Comparison of ENCODE assay signal across 1 cellular context in genomic region chr6:146819596-146820320, GRCh38.
TF ChIP-seq lines count a peak whose summit lies in the region.

No MANE protein-coding gene starts in this region.

TF ChIP-seq in endothelial cell of umbilical vein, 7 proteins besides CTCF, POLR2A, EP300 and RAD21 (continued from another document):
- no peak for TF ChIP-seq POLR2AphosphoS5 (IDR thresholded peaks at IDR 0.05; ENCODE audit: insufficient read depth, low read depth, low read length)
- TF ChIP-seq JUN (IDR thresholded peaks at IDR 0.05; ENCODE audit: borderline replicate concordance, insufficient read depth, insufficient read length, low read depth), result no peak
- TF ChIP-seq EZH2 (IDR thresholded peaks at IDR 0.05; ENCODE audit: borderline replicate concordance, low read depth, low read length, severe bottlenecking), result no peak
- TF ChIP-seq GATA2 (IDR thresholded peaks at IDR 0.05; ENCODE audit: insufficient read depth, insufficient read length, low read depth, low read length), result no peak
- no peak for TF ChIP-seq FOS (IDR thresholded peaks at IDR 0.05; ENCODE audit: borderline replicate concordance, insufficient read depth, low read length)
